Comparison of ENCODE assay signal across 18 cellular contexts in genomic region chr20:32289661-32290431, GRCh38. TPM values are rescaled to one million over a fixed set of nuclear protein-coding genes. Genes with fewer than 3 reads are reported as not detected.
DNase-seq lines count a peak whose midpoint lies in the region; ATAC-seq, FAIRE-seq and TF ChIP-seq lines count a peak whose summit lies in the region.
"Had no signal": no experiment of that assay in that cellular context is flagged by ENCODE, and none has a peak within 500 bp of the region (broad histone marks: within the 10 kb centered on the region; RNA-seq: fewer than 3 reads in every experiment).

No MANE protein-coding gene starts in this region.

- no peak for ATAC-seq in RWPE2 (ENCODE audit: low read depth)

- DNase-seq in DMS53 (lab: John Stamatoyannopoulos, UW) (peak; percentile 96), RWPE2 (ENCODE audit: low spot score) (peak; percentile 34), hepatocyte (ENCODE audit: low spot score) (peak; percentile 84), trophoblast cell (no peak), mesendoderm (no peak), NCI-H1417 treated with DMSO at 0.1 percent for 48 hours (lab: John Stamatoyannopoulos, UW) (no peak), GM19239 (ENCODE audit: insufficient read length, low spot score) (no peak)
- DNase-seq in stimulated activated CD8-positive, alpha-beta memory T cell treated with anti-CD3 and anti-CD28 coated beads, Interleukin-4, amount 100 ng/mL, for 48 hours: no peak
- DNase-seq: adrenal gland; central memory CD4-positive, alpha-beta T cell; GF-D8; hypothalamus; NCI-H1930; NCI-H446 treated with DMSO at 0.1 percent for 48 hours; SIG-M5; stimulated activated CD4-positive, alpha-beta T cell treated with anti-CD3 and anti-CD28 coated beads, Interleukin-4, amount 100 ng/mL, for 24 hours had no signal

- H3K79me1 ChIP-seq in trophoblast cell (ENCODE audit: low read length) (no peaks in the 10 kb centered on the region), mesendoderm (ENCODE audit: low read length) (no peaks in the 10 kb centered on the region)

- H2AFZ ChIP-seq in hepatocyte (no peak overlapping the region), trophoblast cell (ENCODE audit: insufficient read depth, low read length, poor library complexity) (no peak overlapping the region)

- H3K9me3 ChIP-seq in RWPE2 (ENCODE audit: severe bottlenecking) (no peaks in the 10 kb centered on the region), hepatocyte (ENCODE audit: low read depth) (no peaks in the 10 kb centered on the region), trophoblast cell (ENCODE audit: insufficient read depth, low read depth, low read length) (no peaks in the 10 kb centered on the region)
- H3K9me3 ChIP-seq: adrenal gland, tibial artery had no signal

- no peaks in the 10 kb centered on the region for H3K9me2 ChIP-seq in hepatocyte (replicated peaks; ENCODE audit: insufficient read depth)

- no peak overlapping the region for H3K23ac ChIP-seq in trophoblast cell (ENCODE audit: low read length)
- H3K23ac ChIP-seq in mesendoderm (ENCODE audit: low read length): no peak overlapping the region

- H3K79me2 ChIP-seq in hepatocyte (peaks cover 67% of the 10 kb centered on the region), trophoblast cell (ENCODE audit: control insufficient read depth, insufficient read depth, low read length, poor library complexity) (no peaks in the 10 kb centered on the region), mesendoderm (ENCODE audit: control insufficient read depth, insufficient read depth, low read length) (no peaks in the 10 kb centered on the region)

- H3K27me3 ChIP-seq in RWPE2 (ENCODE audit: insufficient read depth, poor library complexity, severe bottlenecking): no peaks in the 10 kb centered on the region
- H3K27me3 ChIP-seq in hepatocyte: no peaks in the 10 kb centered on the region
- no peaks in the 10 kb centered on the region for H3K27me3 ChIP-seq in trophoblast cell (ENCODE audit: insufficient read depth, low read length)
- no peaks in the 10 kb centered on the region for H3K27me3 ChIP-seq in mesendoderm (ENCODE audit: insufficient read depth, low read length, poor library complexity)
- H3K27me3 ChIP-seq: adrenal gland, tibial artery had no signal

- H3K27ac ChIP-seq in RWPE2 (ENCODE audit: poor library complexity, severe bottlenecking): no peak overlapping the region
- peak overlapping the region; percentile 86 for H3K27ac ChIP-seq in hepatocyte
- no peak overlapping the region for H3K27ac ChIP-seq in trophoblast cell (ENCODE audit: low read depth, low read length)
- no peak overlapping the region for H3K27ac ChIP-seq in mesendoderm (ENCODE audit: low read depth, low read length)
- H3K27ac ChIP-seq: adrenal gland, tibial artery had no signal

- H3K18ac ChIP-seq in trophoblast cell (ENCODE audit: low read length): peak overlapping the region; percentile 64
- H3K18ac ChIP-seq in mesendoderm (ENCODE audit: low read length): no peak overlapping the region

- H3K9ac ChIP-seq in trophoblast cell (ENCODE audit: low read length): no peak overlapping the region
- H3K9ac ChIP-seq in mesendoderm (ENCODE audit: low read length): no peak overlapping the region

- H4K12ac ChIP-seq in trophoblast cell (ENCODE audit: low read depth, low read length): no peak overlapping the region

- H3K56ac ChIP-seq in mesendoderm (ENCODE audit: low read length): no peak overlapping the region

- H3K4me3 ChIP-seq in RWPE2 (ENCODE audit: severe bottlenecking) (no peak overlapping the region), hepatocyte (no peak overlapping the region), trophoblast cell (ENCODE audit: low read depth, low read length) (no peak overlapping the region), mesendoderm (ENCODE audit: low read length) (no peak overlapping the region)
- H3K4me3 ChIP-seq: adrenal gland, tibial artery had no signal

- H4K5ac ChIP-seq in mesendoderm (ENCODE audit: low read length): no peak overlapping the region

- no peak overlapping the region for H2BK12ac ChIP-seq in trophoblast cell (ENCODE audit: low read length)

- H2AK5ac ChIP-seq in trophoblast cell (ENCODE audit: low read length) (no peak overlapping the region), mesendoderm (ENCODE audit: low read length) (no peak overlapping the region)

- no peak overlapping the region for H3K14ac ChIP-seq in trophoblast cell (ENCODE audit: low read length)

- no peak overlapping the region for H2BK15ac ChIP-seq in mesendoderm (replicated peaks; ENCODE audit: low read depth)

- H3K36me3 ChIP-seq in RWPE2 (ENCODE audit: low read depth) (peaks cover 16% of the 10 kb centered on the region), hepatocyte (replicated peaks; ENCODE audit: insufficient read depth, low read depth) (no peaks in the 10 kb centered on the region), trophoblast cell (ENCODE audit: control insufficient read depth in 1 of 2, insufficient read depth in 2 of 2, low read length in 2 of 2) (peaks cover 0 to 5% of the 10 kb centered on the region in 2 experiments), mesendoderm (ENCODE audit: control insufficient read depth, insufficient read depth, low read length) (no peaks in the 10 kb centered on the region)
- H3K36me3 ChIP-seq: adrenal gland, tibial artery had no signal

- WGBS in hepatocyte (ENCODE audit: low lambda C conversion rate, missing lambda C conversion rate): 80% methylated on average over 15 of the region's 15 CpGs
- 100% methylated on average over 1 of the region's 15 CpGs for WGBS in trophoblast cell (ENCODE audit: extremely low coverage, insufficient coverage, insufficient read length)
- WGBS in mesendoderm (ENCODE audit: extremely low coverage, insufficient coverage, low lambda C conversion rate): 100% methylated on average over 3 of the region's 15 CpGs

- H4K20me1 ChIP-seq in hepatocyte (ENCODE audit: insufficient read depth, poor library complexity, severe bottlenecking): no peaks in the 10 kb centered on the region

- H4K91ac ChIP-seq in trophoblast cell (ENCODE audit: low read depth, low read length): no peak overlapping the region

- no peaks in the 10 kb centered on the region for H3K4me1 ChIP-seq in RWPE2 (ENCODE audit: insufficient read depth, poor library complexity, severe bottlenecking)
- peaks cover 25% of the 10 kb centered on the region for H3K4me1 ChIP-seq in hepatocyte (ENCODE audit: insufficient read depth)
- H3K4me1 ChIP-seq in trophoblast cell (ENCODE audit: control insufficient read depth in 1 of 2, insufficient read depth in 2 of 2, low read length in 2 of 2): peaks cover 0 to 2% of the 10 kb centered on the region in 2 experiments
- no peaks in the 10 kb centered on the region for H3K4me1 ChIP-seq in mesendoderm (ENCODE audit: control insufficient read depth, low read depth, low read length)

- TF ChIP-seq CTCF in RWPE2 (IDR thresholded peaks at IDR 0.05; ENCODE audit: poor library complexity, severe bottlenecking) (no peak), hepatocyte (IDR thresholded peaks at IDR 0.05; ENCODE audit: poor library complexity) (no peak)

- no peak overlapping the region for H2BK5ac ChIP-seq in trophoblast cell (ENCODE audit: low read depth, low read length, poor library complexity)
- no peak overlapping the region for H2BK5ac ChIP-seq in mesendoderm (ENCODE audit: low read length)

- H3K4me2 ChIP-seq in hepatocyte (peak overlapping the region; percentile 43), trophoblast cell (ENCODE audit: low read length) (no peak overlapping the region), mesendoderm (ENCODE audit: low read length) (no peak overlapping the region)

- no peak overlapping the region for H3K4ac ChIP-seq in trophoblast cell (ENCODE audit: low read depth, low read length)
- H3K4ac ChIP-seq in mesendoderm (ENCODE audit: low read depth, low read length): no peak overlapping the region

- H4K8ac ChIP-seq in trophoblast cell (ENCODE audit: low read depth, low read length) (no peak overlapping the region), mesendoderm (ENCODE audit: low read depth, low read length) (no peak overlapping the region)

- FAIRE-seq in GM19239 (lab: Jason Lieb, UNC): no peak
- FAIRE-seq: GM12891 had no signal

- H2BK120ac ChIP-seq in trophoblast cell (ENCODE audit: insufficient read depth, low read length, poor library complexity) (no peak overlapping the region), mesendoderm (ENCODE audit: low read depth, low read length) (no peak overlapping the region)

RNA-seq across cellular contexts. Expression of gene KIF3B, which starts 12.4 kb away (rescaled TPM):
- total RNA-seq in hepatocyte: 31.2 and 32.0 TPM in 2 replicates
- polyA plus RNA-seq in hepatocyte: 9.1 and 11.7 TPM in 2 replicates
- 17.9 TPM in 2 replicates for polyA plus RNA-seq in trophoblast cell (2013)
- polyA plus RNA-seq in mesendoderm (2013, experiment 1 of 2): 17.6 TPM
- polyA plus RNA-seq in mesendoderm (2013, experiment 2 of 2): 17.3 TPM

Comparison
In these comparisons a context has a peak if more than half of its experiments do, and no peak if none do; other contexts are left out.
1. DNase-seq: peak in DMS53 (single experiment), RWPE2 (single experiment) and hepatocyte (single experiment); none in trophoblast cell (0 of 2), stimulated activated CD8-positive, alpha-beta memory T cell treated with anti-CD3 and anti-CD28 coated beads, Interleukin-4, amount 100 ng/mL, for 48 hours (single experiment), mesendoderm (single experiment), NCI-H1417 treated with DMSO at 0.1 percent for 48 hours (single experiment) and GM19239 (single experiment).